In genomic region chr10:33334170-33334838, GRCh38 we compare ENCODE assay signal across 8 cellular contexts. TPM values are rescaled to one million over a fixed set of nuclear protein-coding genes. Genes with fewer than 3 reads are reported as not detected.
DNase-seq lines count a peak whose midpoint lies in the region; ATAC-seq, FAIRE-seq and TF ChIP-seq lines count a peak whose summit lies in the region.

Gene NRP1, minus strand, starts transcription at chr10:33334667. Its CDS starts 285 bp downstream, at chr10:33334382.

- H3K27me3 ChIP-seq in SJCRH30 (no peaks in the 10 kb centered on the region), HepG2 (ENCODE audit: control insufficient read depth in 1 of 2, insufficient read depth in 2 of 2, low read length in 2 of 2) (peaks cover 3 to 42% of the 10 kb centered on the region in 2 experiments; a peak in 4 of 5 replicates), stomach (peaks cover 0 to 25% (median 16%) of the 10 kb centered on the region in 3 donors)

- TF ChIP-seq POLR2A in HepG2 (IDR thresholded peaks at IDR 0.05; ENCODE audit: insufficient read depth in 1 of 2, low read depth in 2 of 2, low read length in 2 of 2) (no peak), stomach (IDR thresholded peaks at IDR 0.05) (no peak)

- TF ChIP-seq EP300 in HepG2 (IDR thresholded peaks at IDR 0.05; ENCODE audit: low read depth in 2 of 2, low read length in 2 of 2) (no peak), HepG2 (CRISPR knock-in tag; IDR thresholded peaks at IDR 0.05; ENCODE audit: borderline replicate concordance) (no peak), stomach (IDR thresholded peaks at IDR 0.05) (no peak)

- no peak for TF ChIP-seq RAD21 in HepG2 (CRISPR knock-in tag; IDR thresholded peaks at IDR 0.05)

- peak within 1 kb of the TSS; percentile 96 for H3K4me2 ChIP-seq in HepG2 (ENCODE audit: low read depth, low read length)

- peak within 1 kb of the TSS; percentile 89 for H3K4me3 ChIP-seq in AG09309 (ENCODE audit: control insufficient read depth, low read depth, low read length)
- peak within 1 kb of the TSS; percentile 75 for H3K4me3 ChIP-seq in SJCRH30
- H3K4me3 ChIP-seq in coronary artery, result peak within 1 kb of the TSS; percentile 77
- peak within 1 kb of the TSS; percentile 52 to 81 (median 66) for H3K4me3 ChIP-seq in HepG2 (replicated peaks in 1 of 3; ENCODE audit: insufficient read depth in 1 of 3, low read depth in 2 of 3, low read length in 3 of 3)
- peak within 1 kb of the TSS; percentile 70 to 75 (median 72) for H3K4me3 ChIP-seq in stomach

- no peak for TF ChIP-seq CTCF in AG09309 (IDR thresholded peaks at IDR 0.05; ENCODE audit: control insufficient read depth, insufficient read depth, low read depth, low read length, missing control alignments)
- no peak for TF ChIP-seq CTCF in coronary artery (IDR thresholded peaks at IDR 0.05)
- TF ChIP-seq CTCF in HepG2 (CRISPR knock-in tag; IDR thresholded peaks at IDR 0.05), result no peak
- TF ChIP-seq CTCF in stomach (IDR thresholded peaks at IDR 0.05), result no peak

- CTCF ChIA-PET in HepG2 (lab: Yijun Ruan, JAX; ENCODE audit: low intra/inter-chr PET ratio, low total read pairs), result no interaction called here

- no peak within 1 kb of the TSS for H2AFZ ChIP-seq in HepG2 (ENCODE audit: low read length)

- DNase-seq in AG09309 (ENCODE audit: low read depth) (no peak), SJCRH30 (peak; percentile 36 to 66), coronary artery (ENCODE audit: low spot score) (peak; percentile 76), HepG2 (ENCODE audit: low spot score) (no peak), stomach (no peak)

- H3K9me3 ChIP-seq in SJCRH30 (replicated peaks), result no peaks in the 10 kb centered on the region
- H3K9me3 ChIP-seq in HepG2 (ENCODE audit: low read length), result no peaks in the 10 kb centered on the region
- H3K9me3 ChIP-seq in stomach, result no peaks in the 10 kb centered on the region

- peak; percentile 50 for ATAC-seq in GM18511 (IDR thresholded peaks at IDR 0.05; ENCODE audit: unreplicated experiment)
- peak; percentile 27 for ATAC-seq in HepG2
- no peak for ATAC-seq in GM21447 (IDR thresholded peaks at IDR 0.05; ENCODE audit: unreplicated experiment)
- no peak for ATAC-seq in HG02840 (IDR thresholded peaks at IDR 0.05; ENCODE audit: low FRiP score, unreplicated experiment)

- WGBS in HepG2 (ENCODE audit: low lambda C conversion rate), result 1% methylated on average over 37 of the region's 48 CpGs
- WGBS in stomach, 5 donors, result 0 to 1% (median 1%) methylated on average over 33 to 48 of the region's 48 CpGs

- intact Hi-C loops in HepG2 (cut with micrococcal nuclease; ENCODE audit: unreplicated experiment) (loop anchor here (10.0 kb wide), 2 partner anchors 740 to 960 kb away; no protein-coding TSS in a partner anchor), stomach (cut with DNase I; ENCODE audit: low total_unique reads) (loop anchor here (10.0 kb wide), 1 partner anchor 140 kb away; no protein-coding TSS in a partner anchor)

- in situ Hi-C loops in HepG2 (cut with HindIII; ENCODE audit: extremely low pct_ligation_motif_present, low pct_unique_long_range_greater_than_20kb), result loop anchor here (10.0 to 25.0 kb wide), 3 partner anchors 790 to 1303 kb away; no protein-coding TSS in a partner anchor

- H3K36me3 ChIP-seq in SJCRH30 (no peaks in the 10 kb centered on the region; the same call in 1 of the 2 replicates), HepG2 (replicated peaks in 1 of 2; ENCODE audit: control insufficient read depth in 1 of 2, insufficient read depth in 2 of 2, low read length in 2 of 2) (peaks cover 0 to 1% of the 10 kb centered on the region in 2 experiments; a peak in 1 of 5 replicates), stomach (peaks cover 0 to 6% (median 3%) of the 10 kb centered on the region in 4 donors)

- H3K4me1 ChIP-seq in SJCRH30 (peaks cover 14% of the 10 kb centered on the region; the same call in 1 of the 2 replicates), HepG2 (ENCODE audit: insufficient read depth, low read length) (peaks cover 68% of the 10 kb centered on the region), stomach (peaks cover 7 to 73% (median 55%) of the 10 kb centered on the region in 4 donors)

- H3K27ac ChIP-seq in SJCRH30 (peak within 1 kb of the TSS; percentile 54), coronary artery (peak within 1 kb of the TSS; percentile 90 to 93), HepG2 (ENCODE audit: extremely low read length, insufficient read depth, low read length) (no peak within 1 kb of the TSS), stomach (peak within 1 kb of the TSS; percentile 86 to 93 (median 89))

- FAIRE-seq in HepG2 (lab: Jason Lieb, UNC), result no peak

- H4K20me1 ChIP-seq in HepG2 (ENCODE audit: insufficient read depth, low read length), result no peaks in the 10 kb centered on the region

- BruUV-seq in HepG2 (replicated peaks; lab: Mats Ljungman, UMichigan), result TSS peak; percentile 57

- POLR2A ChIA-PET in HepG2 (lab: Yijun Ruan, JAX), result interaction anchor here (0.6 to 3.9 kb wide), 6 partner anchors 136 to 784 kb away, joined by 3 to 19 read pairs (median 4); no protein-coding TSS in a partner anchor

- H3K9ac ChIP-seq in HepG2 (ENCODE audit: insufficient read depth, low read depth, low read length), result peak within 1 kb of the TSS; percentile 61

- peaks cover 2% of the 10 kb centered on the region for H3K79me2 ChIP-seq in HepG2 (ENCODE audit: insufficient read depth, low read length)

TF ChIP-seq in HepG2, 621 proteins besides CTCF, POLR2A, EP300 and RAD21 (continues in another document):
- TF ChIP-seq KDM2A (CRISPR knock-in tag; IDR thresholded peaks at IDR 0.05; ENCODE audit: borderline replicate concordance, low read depth), result peak; percentile 23; the same call in 1 of the 2 replicates
- no peak for TF ChIP-seq THAP11 (CRISPR knock-in tag; IDR thresholded peaks at IDR 0.05)
- TF ChIP-seq, protein P1, sequence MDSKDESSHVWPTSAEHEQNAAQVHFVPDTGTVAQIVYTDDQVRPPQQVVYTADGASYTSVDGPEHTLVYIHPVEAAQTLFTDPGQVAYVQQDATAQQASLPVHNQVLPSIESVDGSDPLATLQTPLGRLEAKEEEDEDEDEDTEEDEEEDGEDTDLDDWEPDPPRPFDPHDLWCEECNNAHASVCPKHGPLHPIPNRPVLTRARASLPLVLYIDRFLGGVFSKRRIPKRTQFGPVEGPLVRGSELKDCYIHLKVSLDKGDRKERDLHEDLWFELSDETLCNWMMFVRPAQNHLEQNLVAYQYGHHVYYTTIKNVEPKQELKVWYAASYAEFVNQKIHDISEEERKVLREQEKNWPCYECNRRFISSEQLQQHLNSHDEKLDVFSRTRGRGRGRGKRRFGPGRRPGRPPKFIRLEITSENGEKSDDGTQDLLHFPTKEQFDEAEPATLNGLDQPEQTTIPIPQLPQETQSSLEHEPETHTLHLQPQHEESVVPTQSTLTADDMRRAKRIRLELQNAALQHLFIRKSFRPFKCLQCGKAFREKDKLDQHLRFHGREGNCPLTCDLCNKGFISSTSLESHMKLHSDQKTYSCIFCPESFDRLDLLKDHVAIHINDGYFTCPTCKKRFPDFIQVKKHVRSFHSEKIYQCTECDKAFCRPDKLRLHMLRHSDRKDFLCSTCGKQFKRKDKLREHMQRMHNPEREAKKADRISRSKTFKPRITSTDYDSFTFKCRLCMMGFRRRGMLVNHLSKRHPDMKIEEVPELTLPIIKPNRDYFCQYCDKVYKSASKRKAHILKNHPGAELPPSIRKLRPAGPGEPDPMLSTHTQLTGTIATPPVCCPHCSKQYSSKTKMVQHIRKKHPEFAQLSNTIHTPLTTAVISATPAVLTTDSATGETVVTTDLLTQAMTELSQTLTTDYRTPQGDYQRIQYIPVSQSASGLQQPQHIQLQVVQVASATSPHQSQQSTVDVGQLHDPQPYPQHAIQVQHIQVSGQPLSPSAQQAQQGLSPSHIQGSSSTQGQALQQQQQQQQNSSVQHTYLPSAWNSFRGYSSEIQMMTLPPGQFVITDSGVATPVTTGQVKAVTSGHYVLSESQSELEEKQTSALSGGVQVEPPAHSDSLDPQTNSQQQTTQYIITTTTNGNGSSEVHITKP (CRISPR knock-in tag; IDR thresholded peaks at IDR 0.05; ENCODE audit: low read depth), result no peak
- TF ChIP-seq IRF1 (CRISPR knock-in tag; IDR thresholded peaks at IDR 0.05; ENCODE audit: low read depth), result no peak
- 0 out of 2 replicates have a peak, but pooled peaks have one; percentile 26 for TF ChIP-seq HES4 (CRISPR knock-in tag; IDR thresholded peaks at IDR 0.05; ENCODE audit: borderline replicate concordance)

RNA-seq across cellular contexts. Expression of gene NRP1, which starts in this region (rescaled TPM):
- 17.2 and 21.2 TPM in 2 replicates for total RNA-seq in SJCRH30 (2014; rRNA removed; shearing (Covaris generic))
- total RNA-seq in HepG2 (2016; rRNA removed; fragmentation: Illumina TruSeq; extraction: Trizol) (3.7 and 5.8 TPM in 2 replicates), stomach (10 to 100 TPM in 4 of 5 donors, 1 to 10 TPM in 1; 7.2 to 94.7 (median 21.0) TPM)
- 0.40 and 0.62 TPM in 2 replicates for total RNA-seq in HepG2 (2016; cell fraction: cytosol; rRNA removed; fragmentation: Illumina TruSeq; extraction: Trizol; ENCODE audit: low read depth)
- 2.3 and 7.2 TPM in 2 replicates for total RNA-seq in HepG2 (2016; cell fraction: insoluble cytoplasmic fraction; rRNA removed; fragmentation: Illumina TruSeq; extraction: Trizol)
- 1.4 and 1.5 TPM in 2 replicates for total RNA-seq in HepG2 (2016; cell fraction: membrane; rRNA removed; fragmentation: Illumina TruSeq; extraction: Trizol)
- 8.7 and 10.3 TPM in 2 replicates for total RNA-seq in HepG2 (2016; cell fraction: nucleus; rRNA removed; fragmentation: Illumina TruSeq; extraction: Trizol)
- polyA plus RNA-seq in HepG2 (2011; rRNA removed) (5.3 and 5.8 TPM in 2 replicates), stomach (1 to 10 TPM; 4.6 to 6.1 (median 5.3) TPM)
- polyA plus RNA-seq in HepG2 (2011; cell fraction: cytosol; rRNA removed), result 3.6 and 4.6 TPM in 2 replicates
- polyA plus RNA-seq in HepG2 (2011; cell fraction: nucleus; rRNA removed), result 7.4 and 8.5 TPM in 2 replicates
- polyA plus RNA-seq in HepG2 (2012), result 7.2 and 14.9 TPM in 2 replicates
- polyA plus RNA-seq in HepG2 (2016; cell fraction: cytosol; fragmentation: Illumina TruSeq; extraction: Trizol; ENCODE audit: low read depth), result 0.29 and 0.38 TPM in 2 replicates
- 2.2 and 2.4 TPM in 2 replicates for polyA plus RNA-seq in HepG2 (2016; cell fraction: insoluble cytoplasmic fraction; fragmentation: Illumina TruSeq; extraction: Trizol; ENCODE audit: low read depth)
- 0.31 and 0.57 TPM in 2 replicates for polyA plus RNA-seq in HepG2 (2016; cell fraction: membrane; fragmentation: Illumina TruSeq; extraction: Trizol; ENCODE audit: low read depth)
- polyA plus RNA-seq in HepG2 (2016; cell fraction: nucleus; fragmentation: Illumina TruSeq; extraction: Trizol; ENCODE audit: insufficient read depth, low read depth), result 6.3 and 7.6 TPM in 2 replicates
- 10.2 and 16.5 TPM in 2 replicates for polyA minus RNA-seq in HepG2 (2011; rRNA and poly(A)+ RNA removed; ENCODE audit: low replicate concordance)
- polyA minus RNA-seq in HepG2 (2011; cell fraction: cytosol; rRNA and poly(A)+ RNA removed), result 12.9 and 14.9 TPM in 2 replicates
- 20.0 and 24.4 TPM in 2 replicates for polyA minus RNA-seq in HepG2 (2011; cell fraction: nucleus; rRNA and poly(A)+ RNA removed)

Comparison
In these comparisons a context has a peak if more than half of its experiments do, and no peak if none do; other contexts are left out.
1. DNase-seq: peak in SJCRH30 (2 of 2) and coronary artery (single experiment); none in AG09309 (single experiment), HepG2 (single experiment) and stomach (single experiment).
2. ATAC-seq: peak in GM18511 (single experiment) and HepG2 (single experiment); none in GM21447 (single experiment) and HG02840 (single experiment).
3. Peak in every context shown above with its lines, with median percentiles within 50 percentile points of each other: H3K4me3 ChIP-seq.